In the genomic region with DNA sequence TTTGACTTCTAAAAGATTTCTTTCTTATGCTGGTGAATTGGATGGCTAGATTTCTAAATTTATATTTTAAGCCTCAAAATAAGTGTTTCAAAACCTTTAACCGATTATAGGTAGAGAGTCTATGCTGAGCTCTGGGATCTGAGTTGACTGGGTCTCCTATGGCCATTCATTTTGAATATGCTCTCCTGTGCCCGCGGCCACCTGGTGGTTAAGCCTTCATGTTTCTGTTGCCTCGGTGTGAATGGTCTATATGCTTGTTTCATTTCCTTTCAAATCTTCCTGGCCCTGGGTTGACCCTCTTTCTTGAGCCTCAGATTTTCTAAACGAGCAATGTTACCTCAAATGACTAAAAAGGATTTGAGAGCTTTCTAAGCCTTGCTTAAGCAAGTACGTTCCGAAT, we compare ENCODE assay signal across 9 cellular contexts.
DNase-seq lines count a peak whose midpoint lies in the region; ATAC-seq and TF ChIP-seq lines count a peak whose summit lies in the region.
"Had no signal": no experiment of that assay in that cellular context is flagged by ENCODE, and none has a peak within 500 bp of the region (broad histone marks: within the 10 kb centered on the region; RNA-seq: fewer than 3 reads in every experiment).

No MANE protein-coding gene starts in this region.

- peaks cover 5% of the 10 kb centered on the region for H3K9me3 ChIP-seq in left ventricle myocardium inferior (replicated peaks)

- no peaks in the 10 kb centered on the region for H3K4me1 ChIP-seq in left ventricle myocardium inferior

- ATAC-seq in left cardiac atrium (no peak), HG03175 (IDR thresholded peaks at IDR 0.05; ENCODE audit: unreplicated experiment) (no peak), GM21528 (IDR thresholded peaks at IDR 0.05; ENCODE audit: low FRiP score, unreplicated experiment) (no peak)

- peaks cover 4% of the 10 kb centered on the region for H3K9me3 Mint-ChIP-seq in type B pancreatic cell

- TF ChIP-seq CTCF in left ventricle myocardium inferior (IDR thresholded peaks at IDR 0.05; ENCODE audit: borderline replicate concordance) = peak; percentile 29
- peak; percentile 70 for TF ChIP-seq CTCF in type B pancreatic cell (conservative IDR thresholded peaks at IDR 0.05)
- TF ChIP-seq CTCF in dorsolateral prefrontal cortex (IDR thresholded peaks at IDR 0.05 in 54 of 56, conservative IDR thresholded peaks at IDR 0.05 in 2 of 56; ENCODE audit: low read depth in 1 of 56, partially characterized antibody in 56 of 56) = peak in 13 of 56 donors; percentile 9 to 28 (median 17)

- H3K27ac ChIP-seq in left ventricle myocardium inferior (replicated peaks) (no peak overlapping the region), caudate nucleus (ENCODE audit: low read depth, low read length) (peak overlapping the region; percentile 71), dorsolateral prefrontal cortex (no peak overlapping the region)

- no peaks in the 10 kb centered on the region for H3K36me3 Mint-ChIP-seq in type B pancreatic cell

- H3K4me3 Mint-ChIP-seq in type B pancreatic cell = no peak overlapping the region

- intact Hi-C loops in left ventricle myocardium inferior (cut with micrococcal nuclease) = no loop called here
- intact Hi-C loops in left cardiac atrium (cut with DNase I) = no loop called here
- intact Hi-C loops in dorsolateral prefrontal cortex (cut with DNase I) = no loop called here

- DNase-seq in left ventricle myocardium inferior (no peak), left cardiac atrium (no peak), NCI-H1105 treated with DMSO at 0.1 percent for 48 hours (lab: John Stamatoyannopoulos, UW) (peak; percentile 28), caudate nucleus (lab: John Stamatoyannopoulos, UW) (peak in 1 of 61 donors; percentile 18), type B pancreatic cell (ENCODE audit: extremely low spot score, unreplicated experiment) (no peak), dorsolateral prefrontal cortex (no peak)
- DNase-seq: T1000 had no signal

- no peak overlapping the region for H3K27ac Mint-ChIP-seq in type B pancreatic cell

- H3K4me3 ChIP-seq in left ventricle myocardium inferior (no peak overlapping the region), dorsolateral prefrontal cortex (no peak overlapping the region)

- no peaks in the 10 kb centered on the region for H3K36me3 ChIP-seq in left ventricle myocardium inferior

- H3K27me3 Mint-ChIP-seq in type B pancreatic cell = peaks cover 6% of the 10 kb centered on the region

- H3K27me3 ChIP-seq in left ventricle myocardium inferior (ENCODE audit: low read depth) (no peaks in the 10 kb centered on the region), dorsolateral prefrontal cortex (peaks cover 0 to 6% (median 0%) of the 10 kb centered on the region in 45 donors)

- H3K4me1 Mint-ChIP-seq in type B pancreatic cell (ENCODE audit: unreplicated experiment) = peaks cover 8% of the 10 kb centered on the region
